Comparison of ENCODE assay signal across 32 cellular contexts in the genomic region with DNA sequence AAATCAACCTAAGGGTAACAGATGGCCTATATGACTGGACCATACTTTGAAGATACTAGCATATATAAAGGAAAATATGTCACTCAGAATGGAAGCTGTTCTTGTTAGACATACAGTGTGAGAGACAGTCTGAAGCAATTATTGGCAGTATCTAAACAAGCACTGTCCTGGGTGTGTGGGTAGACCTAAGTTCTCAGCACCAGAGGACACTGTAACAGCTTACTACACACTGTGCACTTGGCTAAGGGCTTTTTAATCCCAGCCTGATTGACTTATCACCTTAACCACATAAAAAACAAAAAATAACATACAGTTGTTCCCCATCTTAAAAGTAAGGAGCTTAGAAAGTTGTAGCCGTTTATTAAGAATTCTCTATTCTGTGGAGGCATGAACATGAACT.
"Had no signal": no experiment of that assay in that cellular context is flagged by ENCODE, and none has a peak within 500 bp of the region (broad histone marks: within the 10 kb centered on the region; RNA-seq: fewer than 3 reads in every experiment).

No MANE protein-coding gene starts in this region.

- H3K27me3 ChIP-seq: body of pancreas, brain microvascular endothelial cell, cardiac muscle cell, colonic mucosa had no signal

- H3K4me1 ChIP-seq: adrenal gland, body of pancreas, colonic mucosa had no signal

- DNase-seq: activated CD4-positive, alpha-beta memory T cell treated with anti-CD3 and anti-CD28 coated beads, Interleukin-2, amount 10 ng/mL, durations not matched to agents 7 days and 5 days; activated CD4-positive, alpha-beta T cell treated with anti-CD3 and anti-CD28 coated beads for 1 hour; activated CD4-positive, alpha-beta T cell treated with anti-CD3 and anti-CD28 coated beads for 36 hours; activated CD4-positive, alpha-beta T cell treated with anti-CD3 and anti-CD28 coated beads for 48 hours; activated CD4-positive, alpha-beta T cell treated with anti-CD3 and anti-CD28 coated beads, Interleukin-2, amount 10 ng/mL, durations not matched to agents 7 days and 5 days; activated CD4-positive, alpha-beta T cell treated with anti-CD3 and anti-CD28 coated beads, Interleukin-2, amount 50 U/mL, for 48 hours; activated CD4-positive, CD25-positive, alpha-beta regulatory T cell; activated CD8-positive, alpha-beta memory T cell treated with anti-CD3 and anti-CD28 coated beads for 24 hours; activated CD8-positive, alpha-beta memory T cell treated with anti-CD3 and anti-CD28 coated beads, Interleukin-2, amount 10 ng/mL, durations not matched to agents 7 days and 5 days; activated CD8-positive, alpha-beta memory T cell treated with anti-CD3 and anti-CD28 coated beads, Interleukin-2, amount 50 U/mL, for 48 hours; activated CD8-positive, alpha-beta T cell treated with anti-CD3 and anti-CD28 coated beads, Interleukin-2, amount 10 ng/mL, durations not matched to agents 7 days and 5 days; activated effector memory CD4-positive, alpha-beta T cell treated with Interleukin-2 at 50 U/mL for 16 hours; activated gamma-delta T cell; activated naive CD4-positive, alpha-beta T cell treated with anti-CD3 and anti-CD28 coated beads, Interleukin-2, amount 10 ng/mL, durations not matched to agents 7 days and 5 days; activated naive CD4-positive, alpha-beta T cell treated with Interleukin-2 at 50 U/mL for 16 hours; activated naive CD8-positive, alpha-beta T cell treated with anti-CD3 and anti-CD28 coated beads for 36 hours; activated T-cell treated with anti-CD3 and anti-CD28 coated beads, Interleukin-2, amount 50 U/mL, for 24 hours; activated T-cell treated with anti-CD3 and anti-CD28 coated beads, Interleukin-2, amount 50 U/mL, for 48 hours; adrenal gland; amniotic stem cell; aorta; body of pancreas; brain microvascular endothelial cell; caudate nucleus; cerebellar nuclear complex; colonic mucosa; T-helper 2 cell; T-helper 9 cell had no signal

- H3K9me3 ChIP-seq: adrenal gland, body of pancreas, colonic mucosa had no signal

- H3K36me3 ChIP-seq: adrenal gland, brain microvascular endothelial cell, cardiac muscle cell, colonic mucosa had no signal

- ATAC-seq: activated CD4-positive, alpha-beta T cell treated with anti-CD3 and anti-CD28 coated beads for 36 hours; activated CD4-positive, CD25-positive, alpha-beta regulatory T cell treated with anti-CD3 and anti-CD28 coated beads, Interleukin-2, amount 50 U/mL, for 24 hours; activated CD8-positive, alpha-beta memory T cell treated with anti-CD3 and anti-CD28 coated beads, Interleukin-2, amount 10 ng/mL, durations not matched to agents 7 days and 5 days; activated CD8-positive, alpha-beta T cell treated with anti-CD3 and anti-CD28 coated beads, Interleukin-2, amount 10 ng/mL, durations not matched to agents 7 days and 5 days; body of pancreas; WTC11 had no signal

- H3K4me3 ChIP-seq: adrenal gland, body of pancreas, cardiac muscle cell, colonic mucosa had no signal

- H3K27ac ChIP-seq: adrenal gland, body of pancreas, brain microvascular endothelial cell, cardiac muscle cell, colonic mucosa, VCaP had no signal
